In genomic region chr22:27845603-27846100, GRCh38 we compare ENCODE assay signal across 31 cellular contexts. TPM values are rescaled to one million over a fixed set of nuclear protein-coding genes. Genes with fewer than 3 reads are reported as not detected.
A peak's percentile ranks its signal among the peaks of the same experiment; 100 is the strongest.
DNase-seq lines count a peak whose midpoint lies in the region; ATAC-seq and TF ChIP-seq lines count a peak whose summit lies in the region.
"Had no signal": no experiment of that assay in that cellular context is flagged by ENCODE, and none has a peak within 500 bp of the region (broad histone marks: within the 10 kb centered on the region; RNA-seq: fewer than 3 reads in every experiment).

No MANE protein-coding gene starts in this region.

- peak overlapping the region; percentile 47 for H3K9ac ChIP-seq in iPS-15b (ENCODE audit: low read depth, low read length)
- H3K9ac ChIP-seq in neural progenitor cell, result no peak overlapping the region
- H3K9ac ChIP-seq: BLaER1 treated with 17β-estradiol and CSF1 and Interleukin-3, amounts not matched to agents 10 nM and 100 nM had no signal

- H3F3A ChIP-seq in neural progenitor cell (ENCODE audit: low read depth), result peaks cover 13% of the 10 kb centered on the region

- H3K4me2 ChIP-seq in neural progenitor cell, result no peak overlapping the region
- H3K4me2 ChIP-seq: BLaER1 treated with 17β-estradiol and CSF1 and Interleukin-3, amounts not matched to agents 10 nM and 100 nM had no signal

- no peaks in the 10 kb centered on the region for H3K79me2 ChIP-seq in neural progenitor cell (ENCODE audit: low read depth)

- H3K27ac ChIP-seq in neural progenitor cell (no peak overlapping the region), foreskin keratinocyte (no peak overlapping the region), upper lobe of left lung (no peak overlapping the region)
- H3K27ac ChIP-seq: 22Rv1; BLaER1 treated with 17β-estradiol and CSF1 and Interleukin-3, amounts not matched to agents 10 nM and 100 nM; colonic mucosa; left ventricle myocardium inferior; psoas muscle; tibial nerve had no signal

- 76 to 92% methylated on average over 7 of the region's 7 CpGs for WGBS in upper lobe of left lung, 2 donors

- ATAC-seq in foreskin keratinocyte (no peak), GM18868 (IDR thresholded peaks at IDR 0.05; ENCODE audit: unreplicated experiment) (no peak), upper lobe of left lung (ENCODE audit: low FRiP score in 2 of 2) (no peak)
- ATAC-seq: activated T-cell treated with anti-CD3 and anti-CD28 coated beads, Interleukin-2, amount 50 U/mL, for 4 hours; Panc1; psoas muscle; sciatic nerve had no signal

- no peak for TF ChIP-seq EP300 in upper lobe of left lung (IDR thresholded peaks at IDR 0.05)

- H3K4me1 ChIP-seq in iPS-15b (ENCODE audit: control insufficient read depth, insufficient read depth, low read length), result no peaks in the 10 kb centered on the region
- peaks cover 17% of the 10 kb centered on the region for H3K4me1 ChIP-seq in neural progenitor cell
- H3K4me1 ChIP-seq in foreskin keratinocyte, result no peaks in the 10 kb centered on the region
- peaks cover 0 to 17% (median 9%) of the 10 kb centered on the region in 4 donors for H3K4me1 ChIP-seq in upper lobe of left lung
- H3K4me1 ChIP-seq: colonic mucosa had no signal

- H3K4me3 Mint-ChIP-seq in neural progenitor cell (no peak overlapping the region), immature natural killer cell (no peak overlapping the region)
- H3K4me3 Mint-ChIP-seq: activated naive CD8-positive, alpha-beta T cell treated with anti-CD3 and anti-CD28 coated beads for 36 hours; activated T-cell treated with anti-CD3 and anti-CD28 coated beads, Interleukin-2, amount 50 U/mL, for 4 hours had no signal

- H3K27ac Mint-ChIP-seq in neural progenitor cell (peak overlapping the region; percentile 93), immature natural killer cell (no peak overlapping the region)
- H3K27ac Mint-ChIP-seq: activated naive CD8-positive, alpha-beta T cell treated with anti-CD3 and anti-CD28 coated beads for 36 hours had no signal

- TF ChIP-seq CTCF in neural progenitor cell (IDR thresholded peaks at IDR 0.05) (no peak), foreskin keratinocyte (conservative IDR thresholded peaks at IDR 0.05) (no peak), upper lobe of left lung (IDR thresholded peaks at IDR 0.05) (no peak)

- peaks cover 2% of the 10 kb centered on the region for H3K36me3 ChIP-seq in iPS-15b (ENCODE audit: control insufficient read depth, insufficient read depth, low read length)
- H3K36me3 ChIP-seq in neural progenitor cell, result no peaks in the 10 kb centered on the region
- H3K36me3 ChIP-seq in upper lobe of left lung, result peaks cover 0 to 17% (median 7%) of the 10 kb centered on the region in 4 donors
- H3K36me3 ChIP-seq: colonic mucosa had no signal

- TF ChIP-seq POLR2A in upper lobe of left lung (IDR thresholded peaks at IDR 0.05), result no peak

- H4K20me1 ChIP-seq in neural progenitor cell (ENCODE audit: low read depth), result peaks cover 13% of the 10 kb centered on the region

- peak; percentile 42 for DNase-seq in activated CD8-positive, alpha-beta memory T cell treated with anti-CD3 and anti-CD28 coated beads for 24 hours
- no peak for DNase-seq in activated CD8-positive, alpha-beta memory T cell treated with anti-CD3 and anti-CD28 coated beads, Interleukin-2, amount 50 U/mL, for 4 hours
- DNase-seq in neural progenitor cell (ENCODE audit: low spot score), result no peak
- DNase-seq in foreskin keratinocyte, result no peak
- no peak for DNase-seq in upper lobe of left lung
- DNase-seq in immature natural killer cell, result no peak
- DNase-seq: activated CD4-positive, alpha-beta T cell treated with anti-CD3 and anti-CD28 coated beads for 1 hour; activated gamma-delta T cell; activated naive CD8-positive, alpha-beta T cell treated with anti-CD3 and anti-CD28 coated beads for 36 hours; activated T-cell treated with anti-CD3 and anti-CD28 coated beads, Interleukin-2, amount 50 U/mL, for 4 hours; colonic mucosa; DMS53; effector CD4-positive, alpha-beta T cell; hippocampal formation; Karpas-422; left ventricle myocardium inferior; NCI-H1436 treated with DMSO at 0.1 percent for 48 hours; NCI-H226; NCI-H526 treated with DMSO at 0.1 percent for 48 hours; nucleus accumbens; psoas muscle; SHP77; stimulated activated CD4-positive, alpha-beta T cell treated with anti-CD3 and anti-CD28 coated beads, Interleukin-12 subunit alpha, Interleukin-12 subunit beta, amount 100 ng/mL, for 4 hours; stimulated activated CD4-positive, alpha-beta T cell treated with anti-CD3 and anti-CD28 coated beads, Interleukin-2, amount 100 ng/mL, for 48 hours had no signal

- H3K27me3 Mint-ChIP-seq in neural progenitor cell (ENCODE audit: insufficient read depth, low read depth) (peaks cover 3% of the 10 kb centered on the region), immature natural killer cell (ENCODE audit: low read depth in 3 of 3) (peaks cover 0 to 3% (median 0%) of the 10 kb centered on the region in 3 donors)
- H3K27me3 Mint-ChIP-seq: activated naive CD8-positive, alpha-beta T cell treated with anti-CD3 and anti-CD28 coated beads for 36 hours had no signal

- H3K9me3 Mint-ChIP-seq in neural progenitor cell (no peaks in the 10 kb centered on the region), immature natural killer cell (no peaks in the 10 kb centered on the region)
- H3K9me3 Mint-ChIP-seq: activated naive CD8-positive, alpha-beta T cell treated with anti-CD3 and anti-CD28 coated beads for 36 hours; activated T-cell treated with anti-CD3 and anti-CD28 coated beads, Interleukin-2, amount 50 U/mL, for 4 hours had no signal

- H2AFZ ChIP-seq in neural progenitor cell (replicated peaks), result no peak overlapping the region

- H3K27me3 ChIP-seq in iPS-15b (ENCODE audit: control insufficient read depth, insufficient read depth, low read length), result no peaks in the 10 kb centered on the region
- H3K27me3 ChIP-seq in neural progenitor cell, result no peaks in the 10 kb centered on the region
- H3K27me3 ChIP-seq in foreskin keratinocyte, result no peaks in the 10 kb centered on the region
- H3K27me3 ChIP-seq in upper lobe of left lung, result no peaks in the 10 kb centered on the region
- H3K27me3 ChIP-seq: BLaER1 treated with 17β-estradiol and CSF1 and Interleukin-3, amounts not matched to agents 10 nM and 100 nM; colonic mucosa; tibial nerve had no signal

- H3K9me3 ChIP-seq in iPS-15b (ENCODE audit: control insufficient read depth, insufficient read depth, low read length) (no peaks in the 10 kb centered on the region), neural progenitor cell (ENCODE audit: low read depth) (no peaks in the 10 kb centered on the region), upper lobe of left lung (no peaks in the 10 kb centered on the region)
- H3K9me3 ChIP-seq: BLaER1 treated with 17β-estradiol and CSF1 and Interleukin-3, amounts not matched to agents 10 nM and 100 nM; colonic mucosa; left ventricle myocardium inferior; psoas muscle; tibial nerve had no signal

- H3K4me3 ChIP-seq in iPS-15b (ENCODE audit: low read depth, low read length) (no peak overlapping the region), neural progenitor cell (no peak overlapping the region), upper lobe of left lung (no peak overlapping the region)
- H3K4me3 ChIP-seq: BLaER1 treated with 17β-estradiol and CSF1 and Interleukin-3, amounts not matched to agents 10 nM and 100 nM; colonic mucosa; left ventricle myocardium inferior; psoas muscle; tibial nerve had no signal

- H3K36me3 Mint-ChIP-seq in neural progenitor cell (peaks cover 11% of the 10 kb centered on the region), immature natural killer cell (peaks cover 4 to 30% (median 11%) of the 10 kb centered on the region in 3 donors)

- H3K4me1 Mint-ChIP-seq in neural progenitor cell (peaks cover 77% of the 10 kb centered on the region), immature natural killer cell (no peaks in the 10 kb centered on the region)

RNA-seq across cellular contexts. Expression of gene MN1, which starts 44.1 kb away (rescaled TPM):
- total RNA-seq in neural progenitor cell (ENCODE audit: low replicate concordance) (13.3 and 27.2 TPM in 2 replicates), foreskin keratinocyte (10.7 and 12.0 TPM in 2 replicates), upper lobe of left lung (10 to 100 TPM in 1 of 6 donors, 1 to 10 TPM in 5; 1.0 to 17.8 (median 3.5) TPM)
- polyA plus RNA-seq in foreskin keratinocyte (4.2 and 4.6 TPM in 2 replicates), immature natural killer cell (under 1 TPM in 2 of 3 donors, not detected in 1; 0.03 to 0.14 TPM)
